32 cellular contexts compared by ENCODE assay signal in the genomic region with DNA sequence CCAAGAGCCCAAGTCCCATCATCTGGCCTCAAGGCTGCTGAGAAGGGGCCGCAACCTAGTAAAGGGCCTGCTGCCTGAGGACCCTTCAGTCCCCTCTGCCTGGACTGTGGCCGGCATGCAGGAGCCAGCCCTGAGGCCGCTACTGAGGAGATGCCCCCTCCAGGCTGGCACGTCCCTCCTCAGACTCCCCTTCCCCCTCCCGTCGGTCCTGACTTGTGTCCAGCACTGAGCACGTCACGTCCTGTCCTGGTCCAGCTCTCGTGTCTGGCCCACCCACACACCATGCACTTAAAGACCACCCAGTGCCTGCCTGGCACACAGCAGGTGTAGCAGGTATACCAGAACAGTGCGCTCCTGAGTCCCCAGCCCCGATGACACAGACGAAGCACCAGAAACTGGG. TPM values are rescaled to one million over a fixed set of nuclear protein-coding genes. Genes with fewer than 3 reads are reported as not detected.
"Had no signal": no experiment of that assay in that cellular context is flagged by ENCODE, and none has a peak within 500 bp of the region (broad histone marks: within the 10 kb centered on the region; RNA-seq: fewer than 3 reads in every experiment).

No MANE protein-coding gene starts in this region.

- H3K27me3 ChIP-seq: adrenal gland, brain microvascular endothelial cell, cardiac muscle cell, MG63, SJCRH30 had no signal

- H3K9me3 Mint-ChIP-seq: activated CD4-positive, alpha-beta T cell treated with anti-CD3 and anti-CD28 coated beads, Interleukin-2, amount 10 ng/mL, durations not matched to agents 7 days and 5 days; activated naive CD4-positive, alpha-beta T cell treated with anti-CD3 and anti-CD28 coated beads for 36 hours; activated naive CD4-positive, alpha-beta T cell treated with anti-CD3 and anti-CD28 coated beads, Interleukin-2, amount 50 U/mL, for 72 hours; activated T-cell treated with anti-CD3 and anti-CD28 coated beads, Interleukin-2, amount 50 U/mL, for 4 hours; activated T-helper 1 cell treated with anti-CD3 and anti-CD28 coated beads, Interleukin-12 subunit alpha, Interleukin-12 subunit beta, Interleukin-2, Interleukin-4 antibody, amounts not matched to agents 30 ng/mL and 10 ng/mL and 1 ng/mL, durations not matched to agents 14 hours and 24 hours and 36 hours; central memory CD8-positive, alpha-beta T cell had no signal

- H3K4me3 Mint-ChIP-seq: activated CD4-positive, alpha-beta T cell treated with anti-CD3 and anti-CD28 coated beads for 36 hours; activated CD4-positive, alpha-beta T cell treated with anti-CD3 and anti-CD28 coated beads, Interleukin-2, amount 10 ng/mL, durations not matched to agents 7 days and 5 days; activated CD8-positive, alpha-beta T cell treated with anti-CD3 and anti-CD28 coated beads, Interleukin-2, amount 10 ng/mL, durations not matched to agents 7 days and 5 days; activated naive CD4-positive, alpha-beta T cell treated with anti-CD3 and anti-CD28 coated beads for 36 hours; activated T-cell treated with anti-CD3 and anti-CD28 coated beads, Interleukin-2, amount 50 U/mL, for 4 hours; activated T-helper 1 cell treated with anti-CD3 and anti-CD28 coated beads, Interleukin-12 subunit alpha, Interleukin-12 subunit beta, Interleukin-2, Interleukin-4 antibody, amounts not matched to agents 30 ng/mL and 10 ng/mL and 1 ng/mL, durations not matched to agents 14 hours and 24 hours and 36 hours; central memory CD8-positive, alpha-beta T cell had no signal

- H3K36me3 ChIP-seq: SJCRH30 had no signal

- H3K27me3 Mint-ChIP-seq: activated CD4-positive, alpha-beta T cell treated with anti-CD3 and anti-CD28 coated beads for 36 hours; activated CD4-positive, alpha-beta T cell treated with anti-CD3 and anti-CD28 coated beads, Interleukin-2, amount 10 ng/mL, durations not matched to agents 7 days and 5 days; central memory CD8-positive, alpha-beta T cell had no signal

- H3K4me3 ChIP-seq: adrenal gland, cardiac muscle cell, MG63, SJCRH30, SK-N-MC had no signal

- DNase-seq: activated CD4-positive, alpha-beta T cell treated with anti-CD3 and anti-CD28 coated beads for 36 hours; activated CD4-positive, alpha-beta T cell treated with anti-CD3 and anti-CD28 coated beads, Interleukin-2, amount 10 ng/mL, durations not matched to agents 7 days and 5 days; activated CD4-positive, alpha-beta T cell treated with anti-CD3 and anti-CD28 coated beads, Interleukin-2, amount 50 U/mL, for 48 hours; activated CD8-positive, alpha-beta T cell treated with anti-CD3 and anti-CD28 coated beads, Interleukin-2, amount 10 ng/mL, durations not matched to agents 7 days and 5 days; activated gamma-delta T cell treated with Interleukin-2 at 50 U/mL for 16 hours; activated naive CD4-positive, alpha-beta T cell treated with anti-CD3 and anti-CD28 coated beads for 36 hours; activated T-cell treated with anti-CD3 and anti-CD28 coated beads, Interleukin-2, amount 50 U/mL, for 4 hours; adrenal gland; brain microvascular endothelial cell; Karpas-422; KBM-7; MG63; NCI-H1048; NCI-H1105 treated with DMSO at 0.1 percent for 48 hours; NCI-H1436; NCI-H1694; NCI-H1930; NCI-H2081 treated with DMSO at 0.1 percent for 48 hours; NCI-H226; NCI-H524 treated with DMSO at 0.1 percent for 48 hours; SHP77; SJCRH30; T1000 had no signal

- H3K4me1 Mint-ChIP-seq: central memory CD8-positive, alpha-beta T cell had no signal

- H3K27ac ChIP-seq: adrenal gland, brain microvascular endothelial cell, cardiac muscle cell, SJCRH30, SK-N-MC had no signal

- ATAC-seq: activated CD4-positive, alpha-beta T cell treated with anti-CD3 and anti-CD28 coated beads for 36 hours; activated CD8-positive, alpha-beta T cell treated with anti-CD3 and anti-CD28 coated beads, Interleukin-2, amount 10 ng/mL, durations not matched to agents 7 days and 5 days; activated naive CD4-positive, alpha-beta T cell treated with anti-CD3 and anti-CD28 coated beads, Interleukin-2, amount 50 U/mL, for 72 hours; activated T-cell treated with anti-CD3 and anti-CD28 coated beads, Interleukin-2, amount 50 U/mL, for 4 hours; Panc1 had no signal

- H3K9me3 ChIP-seq: adrenal gland, MG63, SJCRH30 had no signal

- H3K27ac Mint-ChIP-seq: activated CD4-positive, alpha-beta T cell treated with anti-CD3 and anti-CD28 coated beads for 36 hours; activated CD4-positive, alpha-beta T cell treated with anti-CD3 and anti-CD28 coated beads, Interleukin-2, amount 10 ng/mL, durations not matched to agents 7 days and 5 days; activated CD8-positive, alpha-beta T cell treated with anti-CD3 and anti-CD28 coated beads, Interleukin-2, amount 10 ng/mL, durations not matched to agents 7 days and 5 days; activated naive CD4-positive, alpha-beta T cell treated with anti-CD3 and anti-CD28 coated beads for 36 hours; activated naive CD4-positive, alpha-beta T cell treated with anti-CD3 and anti-CD28 coated beads, Interleukin-2, amount 50 U/mL, for 72 hours; activated T-helper 1 cell treated with anti-CD3 and anti-CD28 coated beads, Interleukin-12 subunit alpha, Interleukin-12 subunit beta, Interleukin-2, Interleukin-4 antibody, amounts not matched to agents 30 ng/mL and 10 ng/mL and 1 ng/mL, durations not matched to agents 14 hours and 24 hours and 36 hours had no signal

- H3K4me1 ChIP-seq: adrenal gland had no signal

RNA-seq across cellular contexts. Expression of gene FOXC2, which starts 21.1 kb away (rescaled TPM):
- total RNA-seq: activated CD4-positive, alpha-beta T cell treated with anti-CD3 and anti-CD28 coated beads for 36 hours; activated CD4-positive, alpha-beta T cell treated with anti-CD3 and anti-CD28 coated beads, Interleukin-2, amount 10 ng/mL, durations not matched to agents 7 days and 5 days; activated CD8-positive, alpha-beta T cell treated with anti-CD3 and anti-CD28 coated beads, Interleukin-2, amount 10 ng/mL, durations not matched to agents 7 days and 5 days; activated naive CD4-positive, alpha-beta T cell treated with anti-CD3 and anti-CD28 coated beads for 36 hours; activated naive CD4-positive, alpha-beta T cell treated with anti-CD3 and anti-CD28 coated beads, Interleukin-2, amount 50 U/mL, for 72 hours; activated T-cell treated with anti-CD3 and anti-CD28 coated beads, Interleukin-2, amount 50 U/mL, for 4 hours; activated T-helper 1 cell treated with anti-CD3 and anti-CD28 coated beads, Interleukin-12 subunit alpha, Interleukin-12 subunit beta, Interleukin-2, Interleukin-4 antibody, amounts not matched to agents 30 ng/mL and 10 ng/mL and 1 ng/mL, durations not matched to agents 14 hours and 24 hours and 36 hours; NCI-H460; T-helper 1 cell treated with Interleukin-12 subunit alpha and Interleukin-12 subunit beta and Interleukin-4 antibody, amounts not matched to agents 30 ng/mL and 1 ng/mL, for 36 hours; T-helper 2 cell treated with Interferon-gamma antibody and Interleukin-4, amounts not matched to agents 100 ng/mL and 5 ng/mL, for 36 hours had no signal

RNA-seq across cellular contexts. Expression of gene FOXL1, which starts 32.9 kb away (rescaled TPM):
- total RNA-seq: activated CD4-positive, alpha-beta T cell treated with anti-CD3 and anti-CD28 coated beads for 36 hours; activated CD4-positive, alpha-beta T cell treated with anti-CD3 and anti-CD28 coated beads, Interleukin-2, amount 10 ng/mL, durations not matched to agents 7 days and 5 days; activated CD8-positive, alpha-beta T cell treated with anti-CD3 and anti-CD28 coated beads, Interleukin-2, amount 10 ng/mL, durations not matched to agents 7 days and 5 days; activated naive CD4-positive, alpha-beta T cell treated with anti-CD3 and anti-CD28 coated beads for 36 hours; activated naive CD4-positive, alpha-beta T cell treated with anti-CD3 and anti-CD28 coated beads, Interleukin-2, amount 50 U/mL, for 72 hours; activated T-cell treated with anti-CD3 and anti-CD28 coated beads, Interleukin-2, amount 50 U/mL, for 4 hours; activated T-helper 1 cell treated with anti-CD3 and anti-CD28 coated beads, Interleukin-12 subunit alpha, Interleukin-12 subunit beta, Interleukin-2, Interleukin-4 antibody, amounts not matched to agents 30 ng/mL and 10 ng/mL and 1 ng/mL, durations not matched to agents 14 hours and 24 hours and 36 hours; T-helper 1 cell treated with Interleukin-12 subunit alpha and Interleukin-12 subunit beta and Interleukin-4 antibody, amounts not matched to agents 30 ng/mL and 1 ng/mL, for 36 hours; T-helper 2 cell treated with Interferon-gamma antibody and Interleukin-4, amounts not matched to agents 100 ng/mL and 5 ng/mL, for 36 hours had no signal

RNA-seq across cellular contexts. Expression of gene FOXF1, which starts 35.2 kb away (rescaled TPM):
- total RNA-seq: activated CD4-positive, alpha-beta T cell treated with anti-CD3 and anti-CD28 coated beads for 36 hours; activated CD4-positive, alpha-beta T cell treated with anti-CD3 and anti-CD28 coated beads, Interleukin-2, amount 10 ng/mL, durations not matched to agents 7 days and 5 days; activated CD8-positive, alpha-beta T cell treated with anti-CD3 and anti-CD28 coated beads, Interleukin-2, amount 10 ng/mL, durations not matched to agents 7 days and 5 days; activated naive CD4-positive, alpha-beta T cell treated with anti-CD3 and anti-CD28 coated beads for 36 hours; activated naive CD4-positive, alpha-beta T cell treated with anti-CD3 and anti-CD28 coated beads, Interleukin-2, amount 50 U/mL, for 72 hours; activated T-helper 1 cell treated with anti-CD3 and anti-CD28 coated beads, Interleukin-12 subunit alpha, Interleukin-12 subunit beta, Interleukin-2, Interleukin-4 antibody, amounts not matched to agents 30 ng/mL and 10 ng/mL and 1 ng/mL, durations not matched to agents 14 hours and 24 hours and 36 hours; T-helper 1 cell treated with Interleukin-12 subunit alpha and Interleukin-12 subunit beta and Interleukin-4 antibody, amounts not matched to agents 30 ng/mL and 1 ng/mL, for 36 hours; T-helper 2 cell treated with Interferon-gamma antibody and Interleukin-4, amounts not matched to agents 100 ng/mL and 5 ng/mL, for 36 hours had no signal
